Comparison of ENCODE assay signal across 10 cellular contexts in genomic region chr11:60756307-60757032, GRCh38. TPM values are rescaled to one million over a fixed set of nuclear protein-coding genes. Genes with fewer than 3 reads are reported as not detected.
DNase-seq lines count a peak whose midpoint lies in the region; ATAC-seq, FAIRE-seq and TF ChIP-seq lines count a peak whose summit lies in the region.
"Had no signal": no experiment of that assay in that cellular context is flagged by ENCODE, and none has a peak within 500 bp of the region (broad histone marks: within the 10 kb centered on the region; RNA-seq: fewer than 3 reads in every experiment).

Gene MS4A15 (plus strand): TSS chr11:60756867. CDS start chr11:60763734, 6,867 bp downstream.

- H3K4me1 Mint-ChIP-seq in immature natural killer cell, result no peaks in the 10 kb centered on the region

- no peak within 1 kb of the TSS for H3K27ac ChIP-seq in pancreas

- no peaks in the 10 kb centered on the region for H3K9me3 Mint-ChIP-seq in immature natural killer cell

- no peak within 1 kb of the TSS for H3K27ac Mint-ChIP-seq in immature natural killer cell

- H3K4me3 ChIP-seq in pancreas, result no peak within 1 kb of the TSS

- DNase-seq in DMS 273 (lab: John Stamatoyannopoulos, UW; ENCODE audit: unreplicated experiment) (peak; percentile 70), DMS 273 treated with DMSO at 0.1 percent for 48 hours (lab: John Stamatoyannopoulos, UW) (no peak), NCI-H146 (lab: John Stamatoyannopoulos, UW) (peak; percentile 93), cerebellar cortex (ENCODE audit: low spot score) (peak; percentile 25), pancreas (peak in 2 of 6 donors; percentile 22 to 46), immature natural killer cell (no peak)

- H3K36me3 Mint-ChIP-seq in immature natural killer cell, result no peaks in the 10 kb centered on the region

- TF ChIP-seq CTCF in pancreas (IDR thresholded peaks at IDR 0.05), result peak; percentile 23 to 51 (median 34)

- H3K36me3 ChIP-seq in pancreas, result no peaks in the 10 kb centered on the region

- H3K27me3 ChIP-seq in pancreas, result no peaks in the 10 kb centered on the region

- H3K27me3 Mint-ChIP-seq in immature natural killer cell (ENCODE audit: low read depth in 3 of 3), result peaks cover 0 to 14% (median 2%) of the 10 kb centered on the region in 3 donors

- 39 to 43% methylated on average over 14 of the region's 14 CpGs for WGBS in pancreas, 2 donors

- no peak for FAIRE-seq in pancreas (lab: Jason Lieb, UNC)
- FAIRE-seq: A204.1 had no signal

- H3K4me3 Mint-ChIP-seq in immature natural killer cell, result no peak within 1 kb of the TSS

- no peaks in the 10 kb centered on the region for H3K9me3 ChIP-seq in pancreas

- intact Hi-C loops in pancreas (cut with DNase I), result loop anchor here in 1 of 3 donors (10.0 kb wide), 1 partner anchor 52 kb away; no protein-coding TSS in a partner anchor

- peaks cover 0 to 5% (median 3%) of the 10 kb centered on the region in 3 donors for H3K4me1 ChIP-seq in pancreas

- ATAC-seq in pancreas, result peak; percentile 77 to 91 (median 86)
- ATAC-seq in HG03571 (IDR thresholded peaks at IDR 0.05; ENCODE audit: unreplicated experiment), result no peak
- no peak for ATAC-seq in GM19467 (IDR thresholded peaks at IDR 0.05; ENCODE audit: unreplicated experiment)

RNA-seq across cellular contexts. Expression of gene MS4A15, which starts in this region (rescaled TPM):
- total RNA-seq in pancreas, result under 1 TPM in 1 of 6 donors, not detected in 5; 0.09 TPM
- polyA plus RNA-seq in pancreas (not detected), immature natural killer cell (not detected)
- total RNA-seq: aorta had no signal

Comparison
In these comparisons a context has a peak if more than half of its experiments do, and no peak if none do; other contexts are left out.
1. DNase-seq: peak in DMS 273 (single experiment), NCI-H146 (single experiment) and cerebellar cortex (single experiment); none in DMS 273 treated with DMSO at 0.1 percent for 48 hours (single experiment) and immature natural killer cell (0 of 3).
2. Peak in ATAC-seq in pancreas; RNA of the gene not detected or under 1 TPM.